ENCODE assay signal across 21 cellular contexts in the genomic region with DNA sequence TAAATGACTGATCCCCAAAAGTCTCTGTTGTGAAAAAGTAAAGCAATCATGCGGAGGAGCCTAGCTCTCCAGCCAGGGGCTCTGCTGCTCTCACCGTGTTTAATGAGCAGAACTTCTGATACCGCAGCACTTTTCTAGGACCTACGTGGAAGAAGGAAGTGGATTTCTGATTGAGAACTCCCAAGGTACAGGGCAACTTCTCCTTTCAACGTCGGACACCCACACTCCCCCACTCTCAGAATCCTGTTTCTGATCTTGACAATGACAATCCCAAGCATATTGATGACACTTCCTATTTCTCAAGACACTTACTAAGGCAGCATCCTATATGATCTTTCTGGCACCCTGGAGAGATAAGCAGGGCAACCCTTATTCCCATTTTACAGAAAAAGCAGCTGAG.
"Had no signal": no experiment of that assay in that cellular context is flagged by ENCODE, and none has a peak within 500 bp of the region (broad histone marks: within the 10 kb centered on the region; RNA-seq: fewer than 3 reads in every experiment).

No MANE protein-coding gene starts in this region.

- DNase-seq: cortex of kidney; effector memory CD8-positive, alpha-beta T cell; erythroblast; esophagus squamous epithelium; foreskin melanocyte; glutamatergic neuron; heart right ventricle; hippocampal formation; left cardiac atrium; left lung; mesenchymal stem cell; mucosa of descending colon; naive B cell; stimulated activated CD4-positive, alpha-beta T cell treated with anti-CD3 and anti-CD28 coated beads, Interleukin-2, amount 100 ng/mL, for 24 hours; stimulated activated CD4-positive, alpha-beta T cell treated with anti-CD3 and anti-CD28 coated beads, Interleukin-4, amount 100 ng/mL, for 24 hours; stimulated activated naive CD4-positive, alpha-beta T cell treated with Interleukin-2 at 50 U/mL for 16 hours; stomach; tibial artery had no signal

- H3K4me3 ChIP-seq: esophagus squamous epithelium, heart right ventricle, left lung, mucosa of descending colon, neural progenitor cell, prostate gland, right atrium auricular region, stomach, tibial artery had no signal

- H3K36me3 ChIP-seq: esophagus squamous epithelium, heart right ventricle, left lung, neural progenitor cell, prostate gland, right atrium auricular region, stomach, tibial artery had no signal

- H3K9me3 ChIP-seq: esophagus squamous epithelium, heart right ventricle, left lung, mucosa of descending colon, prostate gland, right atrium auricular region, stomach, tibial artery had no signal

- H3K4me1 ChIP-seq: esophagus squamous epithelium, heart right ventricle, left lung, neural progenitor cell, prostate gland, right atrium auricular region, stomach, tibial artery had no signal

- H3K27me3 ChIP-seq: esophagus squamous epithelium, neural progenitor cell, right atrium auricular region, stomach, tibial artery had no signal

- H3K27ac ChIP-seq: esophagus squamous epithelium, heart right ventricle, left lung, neural progenitor cell, prostate gland, right atrium auricular region, stomach, tibial artery had no signal
